1 cellular context compared by ENCODE assay signal in genomic region chr7:123122951-123123350, GRCh38.
TF ChIP-seq lines count a peak whose summit lies in the region.

No MANE protein-coding gene starts in this region.

TF ChIP-seq in HepG2, 621 proteins besides CTCF, POLR2A, EP300 and RAD21 (continued from another document):
- TF ChIP-seq AHDC1 (CRISPR knock-in tag; IDR thresholded peaks at IDR 0.05; ENCODE audit: borderline replicate concordance) (no peak), MAX (IDR thresholded peaks at IDR 0.05) (no peak), CEBPG (CRISPR knock-in tag; IDR thresholded peaks at IDR 0.05) (no peak), ZNF232 (CRISPR knock-in tag; IDR thresholded peaks at IDR 0.05; ENCODE audit: borderline replicate concordance) (no peak), ZNF274 (CRISPR knock-in tag; IDR thresholded peaks at IDR 0.05) (no peak), CBX5 (CRISPR knock-in tag; IDR thresholded peaks at IDR 0.05; ENCODE audit: borderline replicate concordance) (no peak)
